In the genomic region with DNA sequence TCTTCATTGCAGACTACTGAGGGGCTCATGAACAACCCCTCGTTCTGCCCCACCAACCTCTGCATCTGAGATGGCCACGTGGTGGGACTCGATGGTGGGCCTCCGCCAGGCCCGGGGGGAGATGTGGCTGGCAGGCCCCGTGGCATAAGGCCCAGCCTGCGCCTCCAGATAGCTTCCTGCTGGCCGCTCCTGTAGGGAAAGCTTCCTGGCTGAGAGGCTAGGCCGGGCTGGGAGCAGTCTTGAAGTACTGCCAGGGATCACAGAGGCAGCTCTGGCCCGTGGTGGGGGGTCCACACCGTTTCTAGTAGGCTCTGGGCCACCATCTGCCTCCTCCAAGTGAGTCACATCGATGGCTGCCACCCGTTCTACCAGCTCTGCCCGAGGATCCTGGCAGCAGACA, we compare ENCODE assay signal across 11 cellular contexts. TPM values are rescaled to one million over a fixed set of nuclear protein-coding genes. Genes with fewer than 3 reads are reported as not detected.
"Had no signal": no experiment of that assay in that cellular context is flagged by ENCODE, and none has a peak within 500 bp of the region (broad histone marks: within the 10 kb centered on the region; RNA-seq: fewer than 3 reads in every experiment).

No MANE protein-coding gene starts in this region.

- DNase-seq: activated B cell treated with CpG ODN at 0.5 μM for 24 hours; activated CD4-positive, alpha-beta T cell treated with anti-CD3 and anti-CD28 coated beads, Interleukin-2, amount 10 ng/mL, durations not matched to agents 24 days and 14 days; activated effector memory CD4-positive, alpha-beta T cell treated with Interleukin-2 at 50 U/mL for 16 hours; heart left ventricle; nephron progenitor cell; pancreas had no signal

- H3K36me3 ChIP-seq: pancreas had no signal

- H3K27me3 ChIP-seq: heart left ventricle, pancreas had no signal

- H3K4me3 ChIP-seq: heart left ventricle, pancreas, skin epidermis had no signal

- ATAC-seq: heart left ventricle; left lobe of liver; pancreas; stimulated activated memory B cell treated with anti-CD40 and anti-IgM and Interleukin-4, amounts not matched to agents 10 μg/mL and 1 μg/mL and 100 μg/mL, for 72 hours had no signal

- H3K27ac ChIP-seq: heart left ventricle, pancreas had no signal

- H3K9me3 ChIP-seq: heart left ventricle, pancreas had no signal

RNA-seq across cellular contexts. Expression of a gene that starts 31.0 kb away (rescaled TPM):
- total RNA-seq: frontal cortex, renal cortical epithelial cell had no signal
